In the genomic region with DNA sequence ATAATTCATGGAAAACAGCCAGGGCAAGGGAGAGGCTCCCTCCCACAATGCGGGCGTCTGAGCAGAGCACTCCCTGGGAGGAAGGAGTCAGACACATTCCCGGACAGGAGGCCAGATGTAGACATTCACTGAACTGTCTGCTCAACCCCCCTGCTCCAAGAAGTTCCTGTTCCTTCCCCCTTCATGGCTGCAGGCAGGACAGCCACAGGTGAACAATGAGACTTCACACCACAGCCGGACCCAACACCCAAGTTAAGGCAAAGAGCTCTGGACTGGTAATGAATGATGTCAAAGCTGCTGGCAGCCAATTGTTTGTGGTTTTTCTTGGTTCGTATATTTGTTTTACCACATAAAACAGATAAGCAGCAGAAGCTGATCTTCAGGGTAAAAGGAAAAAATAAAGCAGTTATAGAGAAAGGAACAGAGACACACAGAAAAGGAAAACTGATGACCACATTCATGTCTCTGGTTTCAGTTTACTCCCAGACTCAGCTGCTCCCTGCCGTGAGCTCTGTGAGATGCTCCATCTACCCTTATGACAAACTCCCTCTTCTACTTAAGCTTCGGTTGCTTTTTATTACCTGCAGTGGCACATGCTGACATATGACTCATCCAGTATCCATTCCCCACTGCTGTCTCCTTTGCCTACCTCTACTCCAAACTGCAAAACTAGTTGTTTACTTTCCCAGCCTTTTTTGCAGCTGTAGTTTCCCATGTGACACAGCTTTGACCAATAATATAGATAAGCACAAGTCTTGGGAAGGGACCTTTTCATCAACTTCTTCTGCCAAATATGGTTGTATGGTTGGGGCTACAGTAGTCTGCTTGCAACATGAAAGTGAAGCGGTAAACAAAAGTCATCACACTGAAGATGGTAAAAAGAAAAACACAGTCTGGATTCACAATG, we compare ENCODE assay signal across 9 cellular contexts. TPM values are rescaled to one million over a fixed set of nuclear protein-coding genes. Genes with fewer than 3 reads are reported as not detected.
A peak's percentile ranks its signal among the peaks of the same experiment; 100 is the strongest.
DNase-seq lines count a peak whose midpoint lies in the region; ATAC-seq and TF ChIP-seq lines count a peak whose summit lies in the region.
"Had no signal": no experiment of that assay in that cellular context is flagged by ENCODE, and none has a peak within 500 bp of the region (broad histone marks: within the 10 kb centered on the region; RNA-seq: fewer than 3 reads in every experiment).

No MANE protein-coding gene starts in this region.

- H3K36me3 Mint-ChIP-seq in CD4-positive, alpha-beta memory T cell = no peaks in the 10 kb centered on the region
- H3K36me3 Mint-ChIP-seq: IgD-negative memory B cell had no signal

- H3K4me3 Mint-ChIP-seq in CD4-positive, alpha-beta memory T cell = peak overlapping the region in 7 of 8 donors; percentile 34 to 65 (median 58)
- H3K4me3 Mint-ChIP-seq: IgD-negative memory B cell had no signal

- H3K27me3 Mint-ChIP-seq in CD4-positive, alpha-beta memory T cell = peaks cover 5 to 8% of the 10 kb centered on the region in 2 donors

- no peak overlapping the region for H2AFZ ChIP-seq in smooth muscle cell (ENCODE audit: low read depth)

- CTCF ChIA-PET in CD4-positive, alpha-beta memory T cell (lab: Charles Lee; ENCODE audit: partially characterized antibody) = interaction anchor here (1.1 to 2.5 kb wide), 5 partner anchors 11 to 37 kb away, joined by 3 to 13 read pairs (median 4); a partner anchor contains a TSS

- H3K27ac Mint-ChIP-seq in CD4-positive, alpha-beta memory T cell = peak overlapping the region in 5 of 7 donors; percentile 29 to 75 (median 65)
- H3K27ac Mint-ChIP-seq: IgD-negative memory B cell had no signal

- H3K4me1 ChIP-seq in CD4-positive, alpha-beta memory T cell (ENCODE audit: insufficient read depth, low read length) = peaks cover 15% of the 10 kb centered on the region
- H3K4me1 ChIP-seq in smooth muscle cell (ENCODE audit: low read depth) = no peaks in the 10 kb centered on the region

- peaks cover 27% of the 10 kb centered on the region for H3F3A ChIP-seq in smooth muscle cell (ENCODE audit: low read depth)

- peaks cover 2 to 26% (median 14%) of the 10 kb centered on the region in 4 donors for H3K4me1 Mint-ChIP-seq in CD4-positive, alpha-beta memory T cell

- H3K9me3 ChIP-seq in CD4-positive, alpha-beta memory T cell (ENCODE audit: control insufficient read depth in 1 of 2, low read length in 2 of 2) = no peaks in the 10 kb centered on the region
- H3K9me3 ChIP-seq in smooth muscle cell (replicated peaks; ENCODE audit: low read depth) = no peaks in the 10 kb centered on the region

- peaks cover 5% of the 10 kb centered on the region for H4K20me1 ChIP-seq in smooth muscle cell (ENCODE audit: low read depth)

- H3K9ac ChIP-seq in smooth muscle cell (ENCODE audit: low read depth) = peak overlapping the region; percentile 81

- no peaks in the 10 kb centered on the region for H3K79me2 ChIP-seq in smooth muscle cell (ENCODE audit: low read depth)

- TF ChIP-seq CTCF in fibroblast of mammary gland (conservative IDR thresholded peaks at IDR 0.05; ENCODE audit: control insufficient read depth, insufficient read depth, low read depth, low read length) = no peak
- TF ChIP-seq CTCF in smooth muscle cell (IDR thresholded peaks at IDR 0.05; ENCODE audit: borderline replicate concordance, insufficient read depth, poor library complexity, severe bottlenecking) = no peak

- POLR2A ChIA-PET in CD4-positive, alpha-beta memory T cell (lab: Charles Lee; ENCODE audit: partially characterized antibody) = no interaction called here

- H3K36me3 ChIP-seq in CD4-positive, alpha-beta memory T cell (ENCODE audit: insufficient read depth, low read length) = no peaks in the 10 kb centered on the region
- H3K36me3 ChIP-seq in smooth muscle cell (ENCODE audit: low read depth) = peaks cover 7% of the 10 kb centered on the region

- no peaks in the 10 kb centered on the region for H3K27me3 ChIP-seq in CD4-positive, alpha-beta memory T cell (ENCODE audit: insufficient read depth, low read length)
- no peaks in the 10 kb centered on the region for H3K27me3 ChIP-seq in smooth muscle cell (ENCODE audit: low read depth)

- H3K4me3 ChIP-seq in CD4-positive, alpha-beta memory T cell (ENCODE audit: low read length in 2 of 2) = no peak overlapping the region
- peak overlapping the region; percentile 17 for H3K4me3 ChIP-seq in fibroblast of mammary gland (ENCODE audit: control insufficient read depth, low read depth, low read length)
- H3K4me3 ChIP-seq in smooth muscle cell = peak overlapping the region; percentile 10

- H3K9me3 Mint-ChIP-seq in CD4-positive, alpha-beta memory T cell = peaks cover 0 to 2% (median 0%) of the 10 kb centered on the region in 8 donors
- H3K9me3 Mint-ChIP-seq: IgD-negative memory B cell had no signal

- no peak overlapping the region for H3K27ac ChIP-seq in CD4-positive, alpha-beta memory T cell (ENCODE audit: low read depth, low read length)
- H3K27ac ChIP-seq in smooth muscle cell (ENCODE audit: low read depth) = peak overlapping the region; percentile 96

- 12% methylated on average over 8 of the region's 8 CpGs for WGBS in smooth muscle cell (ENCODE audit: low lambda C conversion rate)

- intact Hi-C loops in CD4-positive, alpha-beta memory T cell (cut with micrococcal nuclease) = no loop called here

- ATAC-seq in GM21529 (IDR thresholded peaks at IDR 0.05; ENCODE audit: unreplicated experiment) (peak; percentile 52), GM19035 (IDR thresholded peaks at IDR 0.05; ENCODE audit: unreplicated experiment) (no peak), HG02623 (IDR thresholded peaks at IDR 0.05; ENCODE audit: unreplicated experiment) (no peak)

- peak overlapping the region; percentile 77 for H3K4me2 ChIP-seq in smooth muscle cell

- DNase-seq in CD4-positive, alpha-beta memory T cell = peak in 4 of 5 donors; percentile 4 to 16 (median 12)
- DNase-seq in RPMI7951 (ENCODE audit: low read depth) = peak; percentile 91
- DNase-seq in fibroblast of mammary gland (ENCODE audit: low read depth) = peak; percentile 81
- DNase-seq in smooth muscle cell (lab: John Stamatoyannopoulos, UW; ENCODE audit: unreplicated experiment) = peak; percentile 7
- DNase-seq in NCI-H524 treated with DMSO at 0.1 percent for 48 hours (lab: John Stamatoyannopoulos, UW) = no peak

RNA-seq across cellular contexts. Expression of a gene that starts 33.1 kb away (rescaled TPM):
- total RNA-seq in CD4-positive, alpha-beta memory T cell = not detected
- not detected for polyA plus RNA-seq in CD4-positive, alpha-beta memory T cell
- total RNA-seq in RPMI7951 (2014; rRNA removed; shearing (Covaris generic)) = 7.4 and 11.1 TPM in 2 replicates
- 11.3 and 29.9 TPM in 2 replicates for total RNA-seq in smooth muscle cell
- polyA plus RNA-seq in smooth muscle cell = 7.8 and 12.1 TPM in 2 replicates
- polyA plus RNA-seq: IgD-negative memory B cell had no signal

RNA-seq across cellular contexts. Expression of a gene that starts 49.9 kb away (rescaled TPM):
- total RNA-seq in CD4-positive, alpha-beta memory T cell = not detected
- not detected for polyA plus RNA-seq in CD4-positive, alpha-beta memory T cell
- total RNA-seq in RPMI7951 (2014; rRNA removed; shearing (Covaris generic)) = not detected in 2 replicates
- not detected in 2 replicates for total RNA-seq in smooth muscle cell
- not detected in 2 replicates for polyA plus RNA-seq in smooth muscle cell
- polyA plus RNA-seq: IgD-negative memory B cell had no signal

Comparison
In these comparisons a context has a peak if more than half of its experiments do, and no peak if none do; other contexts are left out.
1. H3K4me3 ChIP-seq: peak in fibroblast of mammary gland (single experiment) and smooth muscle cell (single experiment); none in CD4-positive, alpha-beta memory T cell (0 of 2).